1 cellular context compared by ENCODE assay signal in the genomic region with DNA sequence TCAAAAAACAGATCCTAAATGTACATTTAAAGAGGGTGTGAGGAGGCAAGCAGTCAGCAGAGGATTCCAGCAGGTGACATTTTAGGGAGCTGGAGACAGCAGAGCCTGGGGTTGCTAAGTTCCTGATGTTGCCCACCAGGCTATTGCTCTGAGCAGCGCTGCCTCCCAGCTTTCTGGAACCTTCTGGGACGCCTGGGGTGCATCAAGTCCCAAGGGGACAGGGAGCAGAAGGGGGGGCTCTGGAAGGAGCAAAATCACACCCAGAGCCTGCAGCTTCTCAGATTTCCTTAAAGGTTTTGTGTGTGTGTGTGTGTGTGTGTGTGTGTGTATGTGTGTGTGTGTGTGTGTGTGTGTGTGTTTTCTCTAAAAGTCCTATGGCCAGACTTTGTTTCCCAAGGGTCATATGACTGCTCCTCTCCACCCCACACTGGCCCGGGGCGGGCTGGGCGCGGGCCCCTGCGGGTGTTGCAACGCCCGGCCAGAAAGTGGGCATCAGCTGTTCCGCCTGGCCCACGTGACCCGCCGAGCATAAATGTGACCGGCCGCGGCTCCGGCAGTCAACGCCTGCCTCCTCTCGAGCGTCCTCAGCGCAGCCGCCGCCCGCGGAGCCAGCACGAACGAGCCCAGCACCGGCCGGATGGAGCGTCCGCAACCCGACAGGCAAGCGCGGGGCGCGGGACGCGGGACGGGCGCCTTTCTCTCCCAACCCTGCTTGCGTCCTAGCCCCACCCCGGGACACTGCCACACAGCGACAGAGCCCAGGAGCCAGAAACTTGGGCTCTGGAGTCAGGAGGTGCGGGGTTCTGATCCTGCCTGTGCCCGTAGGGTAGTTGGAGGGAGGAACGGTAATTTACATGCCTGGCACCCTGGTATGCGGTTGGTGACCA.
TF ChIP-seq lines count a peak whose summit lies in the region.

Gene HMOX1, plus strand, starts transcription at position 560 of the 887 bp plus-strand sequence. Its CDS starts 78 bp downstream, at position 638.

TF ChIP-seq in HepG2, 621 proteins besides CTCF, POLR2A, EP300 and RAD21 (continued from another document and continues in another):
- no peak for TF ChIP-seq ARID2 (CRISPR knock-in tag; IDR thresholded peaks at IDR 0.05; ENCODE audit: borderline replicate concordance)
- TF ChIP-seq POGZ (CRISPR knock-in tag; IDR thresholded peaks at IDR 0.05) = peak; percentile 64
- TF ChIP-seq MTA3 (CRISPR knock-in tag; IDR thresholded peaks at IDR 0.05) = no peak
- no peak for TF ChIP-seq U2AF1 (optimal IDR thresholded peaks at IDR 0.05; ENCODE audit: low read depth, low read length)
- no peak for TF ChIP-seq WIZ (CRISPR knock-in tag; IDR thresholded peaks at IDR 0.05)
- TF ChIP-seq ADNP (CRISPR knock-in tag; IDR thresholded peaks at IDR 0.05) = no peak
- TF ChIP-seq SAFB2 (CRISPR knock-in tag; IDR thresholded peaks at IDR 0.05; ENCODE audit: borderline replicate concordance, low read depth) = no peak
- TF ChIP-seq ZNF644 (CRISPR knock-in tag; IDR thresholded peaks at IDR 0.05; ENCODE audit: low read depth) = peak; percentile 26; the same call in 1 of the 2 replicates
- TF ChIP-seq GMEB2 (CRISPR knock-in tag; IDR thresholded peaks at IDR 0.05; ENCODE audit: low read depth) = no peak
- TF ChIP-seq CC2D1A (CRISPR knock-in tag; IDR thresholded peaks at IDR 0.05) = no peak
- no peak for TF ChIP-seq SATB2 (CRISPR knock-in tag; IDR thresholded peaks at IDR 0.05)
- TF ChIP-seq ZNF672 (CRISPR knock-in tag; IDR thresholded peaks at IDR 0.05) = no peak
- TF ChIP-seq CENPBD1 (CRISPR knock-in tag; IDR thresholded peaks at IDR 0.05; ENCODE audit: borderline replicate concordance, low read depth) = no peak
- no peak for TF ChIP-seq ZBTB21 (CRISPR knock-in tag; IDR thresholded peaks at IDR 0.05)
- peak; percentile 55 for TF ChIP-seq ZNF883 (CRISPR knock-in tag; IDR thresholded peaks at IDR 0.05; ENCODE audit: not compliant biosample characterization)
- no peak for TF ChIP-seq ZNF256 (CRISPR knock-in tag; conservative IDR thresholded peaks at IDR 0.05)
- TF ChIP-seq SPEN (CRISPR knock-in tag; IDR thresholded peaks at IDR 0.05; ENCODE audit: low read depth) = no peak; the same call in 1 of the 2 replicates
- peak; percentile 66; the same call in 1 of the 2 replicates for TF ChIP-seq GFI1 (CRISPR knock-in tag; IDR thresholded peaks at IDR 0.05; ENCODE audit: borderline replicate concordance)
- no peak for TF ChIP-seq ZNF839 (CRISPR knock-in tag; IDR thresholded peaks at IDR 0.05; ENCODE audit: borderline replicate concordance)
- TF ChIP-seq SNAPC5 (CRISPR knock-in tag; IDR thresholded peaks at IDR 0.05; ENCODE audit: borderline replicate concordance) = no peak
- TF ChIP-seq ZNF275 (CRISPR knock-in tag; IDR thresholded peaks at IDR 0.05; ENCODE audit: borderline replicate concordance) = 0 out of 2 replicates have a peak, but pooled peaks have one; percentile 44
- TF ChIP-seq, protein P1, sequence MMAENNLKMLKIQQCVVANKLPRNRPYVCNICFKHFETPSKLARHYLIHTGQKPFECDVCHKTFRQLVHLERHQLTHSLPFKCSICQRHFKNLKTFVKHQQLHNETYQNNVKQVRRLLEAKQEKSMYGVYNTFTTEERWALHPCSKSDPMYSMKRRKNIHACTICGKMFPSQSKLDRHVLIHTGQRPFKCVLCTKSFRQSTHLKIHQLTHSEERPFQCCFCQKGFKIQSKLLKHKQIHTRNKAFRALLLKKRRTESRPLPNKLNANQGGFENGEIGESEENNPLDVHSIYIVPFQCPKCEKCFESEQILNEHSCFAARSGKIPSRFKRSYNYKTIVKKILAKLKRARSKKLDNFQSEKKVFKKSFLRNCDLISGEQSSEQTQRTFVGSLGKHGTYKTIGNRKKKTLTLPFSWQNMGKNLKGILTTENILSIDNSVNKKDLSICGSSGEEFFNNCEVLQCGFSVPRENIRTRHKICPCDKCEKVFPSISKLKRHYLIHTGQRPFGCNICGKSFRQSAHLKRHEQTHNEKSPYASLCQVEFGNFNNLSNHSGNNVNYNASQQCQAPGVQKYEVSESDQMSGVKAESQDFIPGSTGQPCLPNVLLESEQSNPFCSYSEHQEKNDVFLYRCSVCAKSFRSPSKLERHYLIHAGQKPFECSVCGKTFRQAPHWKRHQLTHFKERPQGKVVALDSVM (CRISPR knock-in tag; IDR thresholded peaks at IDR 0.05) = peak; percentile 68
- TF ChIP-seq, protein P2, sequence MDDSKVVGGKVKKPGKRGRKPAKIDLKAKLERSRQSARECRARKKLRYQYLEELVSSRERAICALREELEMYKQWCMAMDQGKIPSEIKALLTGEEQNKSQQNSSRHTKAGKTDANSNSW (CRISPR knock-in tag; IDR thresholded peaks at IDR 0.05; ENCODE audit: borderline replicate concordance) = no peak
- no peak for TF ChIP-seq ZNF264 (CRISPR knock-in tag; IDR thresholded peaks at IDR 0.05)
- peak; percentile 94 for TF ChIP-seq DRAP1 (CRISPR knock-in tag; IDR thresholded peaks at IDR 0.05)
- TF ChIP-seq TGIF2 (CRISPR knock-in tag; IDR thresholded peaks at IDR 0.05) = peak; percentile 64
- TF ChIP-seq, protein P3, sequence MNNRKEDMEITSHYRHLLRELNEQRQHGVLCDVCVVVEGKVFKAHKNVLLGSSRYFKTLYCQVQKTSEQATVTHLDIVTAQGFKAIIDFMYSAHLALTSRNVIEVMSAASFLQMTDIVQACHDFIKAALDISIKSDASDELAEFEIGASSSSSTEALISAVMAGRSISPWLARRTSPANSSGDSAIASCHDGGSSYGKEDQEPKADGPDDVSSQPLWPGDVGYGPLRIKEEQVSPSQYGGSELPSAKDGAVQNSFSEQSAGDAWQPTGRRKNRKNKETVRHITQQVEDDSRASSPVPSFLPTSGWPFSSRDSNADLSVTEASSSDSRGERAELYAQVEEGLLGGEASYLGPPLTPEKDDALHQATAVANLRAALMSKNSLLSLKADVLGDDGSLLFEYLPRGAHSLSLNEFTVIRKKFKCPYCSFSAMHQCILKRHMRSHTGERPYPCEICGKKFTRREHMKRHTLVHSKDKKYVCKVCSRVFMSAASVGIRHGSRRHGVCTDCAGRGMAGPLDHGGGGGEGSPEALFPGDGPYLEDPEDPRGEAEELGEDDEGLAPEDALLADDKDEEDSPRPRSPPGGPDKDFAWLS (CRISPR knock-in tag; IDR thresholded peaks at IDR 0.05; ENCODE audit: borderline replicate concordance) = no peak
- no peak for TF ChIP-seq MEIS1 (CRISPR knock-in tag; IDR thresholded peaks at IDR 0.05; ENCODE audit: borderline replicate concordance)
- peak; percentile 35; the same call in 1 of the 2 replicates for TF ChIP-seq NAIF1 (CRISPR knock-in tag; IDR thresholded peaks at IDR 0.05; ENCODE audit: borderline replicate concordance)
- TF ChIP-seq ZNF383 (CRISPR knock-in tag; IDR thresholded peaks at IDR 0.05; ENCODE audit: borderline replicate concordance) = no peak
- TF ChIP-seq ZNF790 (CRISPR knock-in tag; IDR thresholded peaks at IDR 0.05; ENCODE audit: borderline replicate concordance) = 0 out of 2 replicates have a peak, but pooled peaks have one; percentile 45
- TF ChIP-seq ZNF546 (CRISPR knock-in tag; conservative IDR thresholded peaks at IDR 0.05) = no peak
- TF ChIP-seq ZNF75D (CRISPR knock-in tag; IDR thresholded peaks at IDR 0.05; ENCODE audit: borderline replicate concordance) = no peak
- TF ChIP-seq RARG (CRISPR knock-in tag; IDR thresholded peaks at IDR 0.05; ENCODE audit: low read depth) = no peak
- TF ChIP-seq, protein P4, sequence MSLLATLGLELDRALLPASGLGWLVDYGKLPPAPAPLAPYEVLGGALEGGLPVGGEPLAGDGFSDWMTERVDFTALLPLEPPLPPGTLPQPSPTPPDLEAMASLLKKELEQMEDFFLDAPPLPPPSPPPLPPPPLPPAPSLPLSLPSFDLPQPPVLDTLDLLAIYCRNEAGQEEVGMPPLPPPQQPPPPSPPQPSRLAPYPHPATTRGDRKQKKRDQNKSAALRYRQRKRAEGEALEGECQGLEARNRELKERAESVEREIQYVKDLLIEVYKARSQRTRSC (CRISPR knock-in tag; IDR thresholded peaks at IDR 0.05; ENCODE audit: low read depth) = no peak
- TF ChIP-seq POGK (CRISPR knock-in tag; conservative IDR thresholded peaks at IDR 0.05) = no peak
- TF ChIP-seq ETV6 (CRISPR knock-in tag; conservative IDR thresholded peaks at IDR 0.05) = 0 out of 2 replicates have a peak, but pooled peaks have one; percentile 56
- TF ChIP-seq AHDC1 (CRISPR knock-in tag; IDR thresholded peaks at IDR 0.05; ENCODE audit: borderline replicate concordance) = no peak
- TF ChIP-seq ZNF691 (CRISPR knock-in tag; IDR thresholded peaks at IDR 0.05; ENCODE audit: borderline replicate concordance, low read depth) = peak; percentile 57; the same call in 1 of the 2 replicates
- no peak for TF ChIP-seq ZFYVE20 (CRISPR knock-in tag; IDR thresholded peaks at IDR 0.05; ENCODE audit: borderline replicate concordance, low read depth)
- 0 out of 2 replicates have a peak, but pooled peaks have one; percentile 39 for TF ChIP-seq RORA (CRISPR knock-in tag; IDR thresholded peaks at IDR 0.05)
- TF ChIP-seq GZF1 (CRISPR knock-in tag; IDR thresholded peaks at IDR 0.05) = no peak
